8 cellular contexts compared by ENCODE assay signal in the genomic region with DNA sequence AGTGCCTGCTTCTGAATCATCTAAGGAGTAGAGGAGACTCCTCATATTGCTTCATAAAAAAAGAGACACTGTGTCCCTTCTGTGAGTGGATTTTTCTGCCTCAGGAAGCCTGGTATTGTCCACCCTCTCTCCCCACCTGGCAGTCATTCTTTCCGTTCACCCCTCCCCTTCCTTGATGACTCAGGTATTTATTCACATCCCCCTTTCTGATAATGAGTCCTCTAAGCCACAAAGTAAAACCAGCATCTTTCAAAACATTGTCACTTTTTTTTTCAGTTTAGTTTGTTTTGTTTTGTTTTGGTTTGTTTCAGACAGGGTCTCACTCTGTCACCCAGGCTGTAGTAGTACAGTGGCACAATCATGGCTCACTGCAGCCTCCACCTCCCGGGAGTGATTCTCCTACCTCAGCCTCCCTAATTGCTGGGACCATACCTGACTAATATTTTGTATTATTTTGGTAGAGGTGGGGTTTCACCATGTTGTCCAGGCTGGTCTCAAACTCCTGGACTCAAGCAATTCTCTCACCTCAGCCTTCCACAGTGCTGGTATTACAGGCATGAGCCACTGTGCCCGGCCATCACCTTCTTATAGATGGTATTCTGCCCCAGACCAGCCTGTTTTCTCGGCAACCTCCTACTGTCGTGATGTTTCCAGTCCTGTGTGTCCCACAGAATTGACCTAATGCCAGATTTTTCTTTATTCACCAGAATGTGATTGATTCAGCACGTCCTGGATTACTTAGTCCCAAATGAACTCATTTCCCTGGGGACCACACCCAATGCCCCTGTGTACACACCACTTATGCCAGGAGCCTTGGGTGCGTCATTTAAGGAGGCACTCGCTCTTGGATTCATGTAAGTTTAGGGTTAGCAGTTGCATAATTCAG.
DNase-seq lines count a peak whose midpoint lies in the region; ATAC-seq and TF ChIP-seq lines count a peak whose summit lies in the region.

No MANE protein-coding gene starts in this region.

- ATAC-seq in HG02840 (IDR thresholded peaks at IDR 0.05; ENCODE audit: low FRiP score, unreplicated experiment) = peak; percentile 86

- no peak for TF ChIP-seq CTCF in choroid plexus epithelial cell (conservative IDR thresholded peaks at IDR 0.05; ENCODE audit: low read depth, low read length)

- peak; percentile 8 to 21 for DNase-seq in activated CD4-positive, alpha-beta T cell treated with anti-CD3 and anti-CD28 coated beads for 4 hours
- DNase-seq in activated CD4-positive, alpha-beta T cell treated with anti-CD3 and anti-CD28 coated beads for 1 hour = no peak
- DNase-seq in NOMO-1 (lab: John Stamatoyannopoulos, UW; ENCODE audit: unreplicated experiment in 2 of 2) = peak; percentile 18 to 22
- DNase-seq in choroid plexus epithelial cell (ENCODE audit: low read depth) = peak; percentile 26
- DNase-seq in stimulated activated CD8-positive, alpha-beta memory T cell treated with anti-CD3 and anti-CD28 coated beads, Interleukin-4, amount 100 ng/mL, for 48 hours = peak; percentile 53
- DNase-seq in effector CD8-positive, alpha-beta T cell (lab: John Stamatoyannopoulos, UW) = no peak
- DNase-seq in mesenteric fat pad (ENCODE audit: low spot score) = no peak

- no peak overlapping the region for H3K4me3 ChIP-seq in choroid plexus epithelial cell (ENCODE audit: low read depth, low read length)

Comparison
In these comparisons a context has a peak if more than half of its experiments do, and no peak if none do; other contexts are left out.
1. DNase-seq: peak in activated CD4-positive, alpha-beta T cell treated with anti-CD3 and anti-CD28 coated beads for 4 hours (2 of 2), NOMO-1 (2 of 2), choroid plexus epithelial cell (single experiment) and stimulated activated CD8-positive, alpha-beta memory T cell treated with anti-CD3 and anti-CD28 coated beads, Interleukin-4, amount 100 ng/mL, for 48 hours (single experiment); none in activated CD4-positive, alpha-beta T cell treated with anti-CD3 and anti-CD28 coated beads for 1 hour (single experiment), effector CD8-positive, alpha-beta T cell (single experiment) and mesenteric fat pad (single experiment).